In the genomic region with DNA sequence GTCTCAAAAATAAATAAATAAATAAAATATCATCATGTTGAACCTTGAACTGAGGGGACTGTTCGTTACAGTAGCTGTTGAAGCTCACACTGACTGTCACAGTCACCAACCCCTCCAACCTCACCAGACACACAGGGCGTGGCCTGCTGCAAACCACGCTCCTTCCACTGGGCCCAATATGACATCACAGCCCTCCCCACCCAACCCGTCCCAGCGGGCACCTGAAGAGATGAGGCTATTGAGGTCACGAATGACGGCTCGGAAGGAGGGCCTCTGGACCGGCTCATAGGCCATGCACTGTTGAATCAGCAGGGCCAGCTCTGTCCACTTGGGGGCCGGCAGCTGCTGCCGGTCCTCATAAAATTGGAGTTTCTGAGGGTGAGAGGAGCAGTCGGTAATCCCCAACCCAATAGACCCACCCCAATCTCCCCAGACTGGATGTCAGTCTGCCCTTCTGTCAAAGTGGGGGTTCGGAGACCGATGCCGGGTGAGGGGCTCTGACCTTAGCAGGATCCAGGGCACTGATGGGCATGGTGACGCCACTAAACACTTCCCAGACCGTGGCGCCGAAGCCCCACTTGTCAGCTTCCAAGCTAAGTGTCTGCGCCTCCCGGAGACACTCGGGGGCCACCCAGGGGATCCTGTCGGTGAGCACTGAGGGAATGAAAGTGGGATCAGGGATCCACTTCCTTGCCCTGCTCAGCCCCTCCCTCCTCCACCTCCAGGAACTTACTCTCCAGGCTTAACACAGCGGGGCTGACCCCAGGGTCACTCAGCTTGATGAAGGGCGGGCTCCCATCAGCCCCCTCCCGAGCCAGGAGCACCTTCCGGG, we compare ENCODE assay signal across 15 cellular contexts. TPM values are rescaled to one million over a fixed set of nuclear protein-coding genes. Genes with fewer than 3 reads are reported as not detected.
A peak's percentile ranks its signal among the peaks of the same experiment; 100 is the strongest.
DNase-seq lines count a peak whose midpoint lies in the region; ATAC-seq, FAIRE-seq and TF ChIP-seq lines count a peak whose summit lies in the region.
"Had no signal": no experiment of that assay in that cellular context is flagged by ENCODE, and none has a peak within 500 bp of the region (broad histone marks: within the 10 kb centered on the region; RNA-seq: fewer than 3 reads in every experiment).

No MANE protein-coding gene starts in this region.

- peaks cover 17% of the 10 kb centered on the region for H3K36me3 Mint-ChIP-seq in endothelial cell (ENCODE audit: low read depth, unreplicated experiment)

- no peak for FAIRE-seq in HepG2 (lab: Jason Lieb, UNC)
- FAIRE-seq: kidney had no signal

- H3K27me3 Mint-ChIP-seq in endothelial cell (ENCODE audit: unreplicated experiment), result peaks cover 8% of the 10 kb centered on the region

- 85% methylated on average over 19 of the region's 27 CpGs for WGBS in HepG2 (ENCODE audit: low lambda C conversion rate)
- WGBS in right lobe of liver (ENCODE audit: insufficient coverage, low coverage, low lambda C conversion rate, missing lambda C conversion rate), result 32% methylated on average over 10 of the region's 27 CpGs

- in situ Hi-C loops in HepG2 (cut with HindIII; ENCODE audit: extremely low pct_ligation_motif_present, low pct_unique_long_range_greater_than_20kb), result no loop called here

- no peak overlapping the region for H3K4me3 Mint-ChIP-seq in endothelial cell (ENCODE audit: unreplicated experiment)

- TF ChIP-seq CTCF in HepG2 (CRISPR knock-in tag; IDR thresholded peaks at IDR 0.05) (no peak), right lobe of liver (IDR thresholded peaks at IDR 0.05) (no peak), HEK293 (tag by site-specific recombination; IDR thresholded peaks at IDR 0.05) (no peak), endothelial cell (IDR thresholded peaks at IDR 0.05; ENCODE audit: unreplicated experiment) (no peak), right atrium auricular region (IDR thresholded peaks at IDR 0.05) (no peak)

- H3K36me3 ChIP-seq in HepG2 (replicated peaks in 1 of 2; ENCODE audit: control insufficient read depth in 1 of 2, insufficient read depth in 2 of 2, low read length in 2 of 2) (peaks cover 2 to 4% of the 10 kb centered on the region in 2 experiments; a peak in 3 of 5 replicates), right lobe of liver (no peaks in the 10 kb centered on the region), HEK293 (ENCODE audit: control insufficient read depth in 2 of 2, insufficient read depth in 1 of 2, low read length in 2 of 2) (no peaks in the 10 kb centered on the region), right atrium auricular region (no peaks in the 10 kb centered on the region)

- no peak for TF ChIP-seq RAD21 in HepG2 (CRISPR knock-in tag; IDR thresholded peaks at IDR 0.05)

- no peak overlapping the region for H3K9ac ChIP-seq in HepG2 (ENCODE audit: insufficient read depth, low read depth, low read length)

- BruUV-seq in HepG2 (replicated peaks; lab: Mats Ljungman, UMichigan), result no TSS peak

- H3K79me2 ChIP-seq in HepG2 (ENCODE audit: insufficient read depth, low read length), result no peaks in the 10 kb centered on the region

- TF ChIP-seq EP300 in HepG2 (IDR thresholded peaks at IDR 0.05; ENCODE audit: low read depth in 2 of 2, low read length in 2 of 2), result no peak
- no peak for TF ChIP-seq EP300 in HepG2 (CRISPR knock-in tag; IDR thresholded peaks at IDR 0.05; ENCODE audit: borderline replicate concordance)

- H4K20me1 ChIP-seq in HepG2 (ENCODE audit: insufficient read depth, low read length), result no peaks in the 10 kb centered on the region

- no peak for TF ChIP-seq POLR2A in HepG2 (IDR thresholded peaks at IDR 0.05; ENCODE audit: insufficient read depth in 1 of 2, low read depth in 2 of 2, low read length in 2 of 2)
- no peak for TF ChIP-seq POLR2A in right lobe of liver (IDR thresholded peaks at IDR 0.05)

- H3K4me2 ChIP-seq in HepG2 (ENCODE audit: low read depth, low read length), result no peak overlapping the region

- H3K27me3 ChIP-seq in HepG2 (ENCODE audit: control insufficient read depth in 1 of 2, insufficient read depth in 2 of 2, low read length in 2 of 2) (no peaks in the 10 kb centered on the region), right lobe of liver (no peaks in the 10 kb centered on the region), right atrium auricular region (peaks cover 0 to 7% of the 10 kb centered on the region in 2 donors)

- peaks cover 5% of the 10 kb centered on the region for H3K4me1 Mint-ChIP-seq in endothelial cell (ENCODE audit: unreplicated experiment)

- H3K4me1 ChIP-seq in HepG2 (ENCODE audit: insufficient read depth, low read length), result no peaks in the 10 kb centered on the region
- no peaks in the 10 kb centered on the region for H3K4me1 ChIP-seq in right lobe of liver
- no peaks in the 10 kb centered on the region for H3K4me1 ChIP-seq in HEK293 (ENCODE audit: control insufficient read depth, insufficient read depth, low read length)
- peaks cover 0 to 19% of the 10 kb centered on the region in 2 donors for H3K4me1 ChIP-seq in right atrium auricular region

- DNase-seq in HepG2 (ENCODE audit: low spot score) (no peak), right lobe of liver (no peak), ecto neural progenitor cell (ENCODE audit: low spot score) (peak; percentile 68), endothelial cell (ENCODE audit: low spot score) (no peak), cardiac septum (ENCODE audit: low spot score) (no peak), right atrium auricular region (ENCODE audit: low spot score) (no peak)
- no peak for DNase-seq in stimulated activated CD4-positive, alpha-beta T cell treated with anti-CD3 and anti-CD28 coated beads, Interleukin-4, amount 100 ng/mL, for 24 hours
- DNase-seq: C1 segment of cervical spinal cord, head of caudate nucleus, kidney, NCI-H2171 treated with DMSO at 0.1 percent for 48 hours, substantia nigra had no signal

- H3K4me3 ChIP-seq in HepG2 (replicated peaks in 1 of 3; ENCODE audit: insufficient read depth in 1 of 3, low read depth in 2 of 3, low read length in 3 of 3) (no peak overlapping the region), right lobe of liver (no peak overlapping the region), HEK293 (ENCODE audit: low read depth, low read length) (no peak overlapping the region), right atrium auricular region (no peak overlapping the region)

- intact Hi-C loops in HepG2 (cut with micrococcal nuclease; ENCODE audit: unreplicated experiment), result loop anchor here (2.0 kb wide), 1 partner anchor 20 kb away; no protein-coding TSS in a partner anchor
- intact Hi-C loops in right lobe of liver (cut with DNase I), result no loop called here
- intact Hi-C loops in cardiac septum (cut with DNase I), result no loop called here

- no peak overlapping the region for H3K27ac ChIP-seq in HepG2 (ENCODE audit: extremely low read length, insufficient read depth, low read length)
- no peak overlapping the region for H3K27ac ChIP-seq in right lobe of liver
- no peak overlapping the region for H3K27ac ChIP-seq in HEK293 (ENCODE audit: extremely low read depth, low read depth, low read length)
- H3K27ac ChIP-seq in right atrium auricular region, result no peak overlapping the region

- H2AFZ ChIP-seq in HepG2 (ENCODE audit: low read length), result no peak overlapping the region

- POLR2A ChIA-PET in HepG2 (lab: Yijun Ruan, JAX), result interaction anchor here (0.6 kb wide), 1 partner anchor 10 kb away, joined by 3 read pairs; no protein-coding TSS in a partner anchor
- POLR2A ChIA-PET in HEK293 (lab: Yijun Ruan, JAX), result interaction anchor here (1.7 kb wide), 1 partner anchor 25 kb away, joined by 4 read pairs; a partner anchor contains a TSS

- H3K9me3 Mint-ChIP-seq in endothelial cell (ENCODE audit: unreplicated experiment), result no peaks in the 10 kb centered on the region

- H3K27ac Mint-ChIP-seq in endothelial cell (ENCODE audit: unreplicated experiment), result no peak overlapping the region

- ATAC-seq in HepG2, result peak; percentile 64
- no peak for ATAC-seq in right lobe of liver

- H3K9me3 ChIP-seq in HepG2 (ENCODE audit: low read length), result no peaks in the 10 kb centered on the region
- H3K9me3 ChIP-seq in right lobe of liver, result no peaks in the 10 kb centered on the region
- H3K9me3 ChIP-seq in HEK293 (ENCODE audit: control insufficient read depth, insufficient read depth, low read depth, low read length), result no peaks in the 10 kb centered on the region
- no peaks in the 10 kb centered on the region for H3K9me3 ChIP-seq in right atrium auricular region

- CTCF ChIA-PET in HepG2 (lab: Yijun Ruan, JAX; ENCODE audit: low intra/inter-chr PET ratio, low total read pairs) (no interaction called here), HEK293 (lab: Yijun Ruan, JAX) (interaction anchor here (0.5 to 1.2 kb wide), 4 partner anchors 22 to 436 kb away, joined by 3 to 6 read pairs (median 4); a partner anchor contains a TSS)

RNA-seq across cellular contexts. Expression of a gene that starts 13.2 kb away (rescaled TPM):
- total RNA-seq in HepG2 (2016; rRNA removed; fragmentation: Illumina TruSeq; extraction: Trizol) (2.8 and 3.4 TPM in 2 replicates), right lobe of liver (1 to 10 TPM; 1.1 to 5.5 (median 2.3) TPM), endothelial cell (ENCODE audit: unreplicated experiment) (30.9 TPM), cardiac septum (6.2 TPM), right atrium auricular region (1 to 10 TPM in 1 of 2 donors, under 1 TPM in 1; 0.93 to 4.0 TPM)
- 1.2 and 1.3 TPM in 2 replicates for total RNA-seq in HepG2 (2016; cell fraction: cytosol; rRNA removed; fragmentation: Illumina TruSeq; extraction: Trizol; ENCODE audit: low read depth)
- 2.5 and 3.4 TPM in 2 replicates for total RNA-seq in HepG2 (2016; cell fraction: insoluble cytoplasmic fraction; rRNA removed; fragmentation: Illumina TruSeq; extraction: Trizol)
- total RNA-seq in HepG2 (2016; cell fraction: membrane; rRNA removed; fragmentation: Illumina TruSeq; extraction: Trizol), result 0.72 and 1.3 TPM in 2 replicates
- total RNA-seq in HepG2 (2016; cell fraction: nucleus; rRNA removed; fragmentation: Illumina TruSeq; extraction: Trizol), result 4.4 and 4.8 TPM in 2 replicates
- 18.6 and 30.1 TPM in 2 replicates for polyA plus RNA-seq in HepG2 (2011; rRNA removed)
- polyA plus RNA-seq in HepG2 (2011; cell fraction: cytosol; rRNA removed), result 8.8 and 10.2 TPM in 2 replicates
- polyA plus RNA-seq in HepG2 (2011; cell fraction: nucleus; rRNA removed), result 106 and 107 TPM in 2 replicates
- polyA plus RNA-seq in HepG2 (2012), result 6.1 and 10.2 TPM in 2 replicates
- 0.15 and 0.17 TPM in 2 replicates for polyA plus RNA-seq in HepG2 (2016; cell fraction: cytosol; fragmentation: Illumina TruSeq; extraction: Trizol; ENCODE audit: low read depth)
- polyA plus RNA-seq in HepG2 (2016; cell fraction: insoluble cytoplasmic fraction; fragmentation: Illumina TruSeq; extraction: Trizol; ENCODE audit: low read depth), result 1.3 and 1.7 TPM in 2 replicates
- polyA plus RNA-seq in HepG2 (2016; cell fraction: membrane; fragmentation: Illumina TruSeq; extraction: Trizol; ENCODE audit: low read depth), result 0.35 and 0.45 TPM in 2 replicates
- polyA plus RNA-seq in HepG2 (2016; cell fraction: nucleus; fragmentation: Illumina TruSeq; extraction: Trizol; ENCODE audit: insufficient read depth, low read depth), result 10.2 and 12.3 TPM in 2 replicates
- 1.7 and 37.2 TPM in 2 replicates for polyA minus RNA-seq in HepG2 (2011; rRNA and poly(A)+ RNA removed; ENCODE audit: low replicate concordance)
- 13.1 and 19.0 TPM in 2 replicates for polyA minus RNA-seq in HepG2 (2011; cell fraction: cytosol; rRNA and poly(A)+ RNA removed)
- 23.9 and 29.3 TPM in 2 replicates for polyA minus RNA-seq in HepG2 (2011; cell fraction: nucleus; rRNA and poly(A)+ RNA removed)

RNA-seq across cellular contexts. Expression of a gene that starts 13.2 kb away (rescaled TPM):
- total RNA-seq in HepG2 (2016; rRNA removed; fragmentation: Illumina TruSeq; extraction: Trizol) (not detected in 2 replicates), right lobe of liver (not detected), endothelial cell (ENCODE audit: unreplicated experiment) (0.36 TPM), cardiac septum (not detected), right atrium auricular region (not detected)
- not detected in 2 replicates for total RNA-seq in HepG2 (2016; cell fraction: cytosol; rRNA removed; fragmentation: Illumina TruSeq; extraction: Trizol; ENCODE audit: low read depth)
- total RNA-seq in HepG2 (2016; cell fraction: insoluble cytoplasmic fraction; rRNA removed; fragmentation: Illumina TruSeq; extraction: Trizol), result not detected in 2 replicates
- total RNA-seq in HepG2 (2016; cell fraction: membrane; rRNA removed; fragmentation: Illumina TruSeq; extraction: Trizol), result not detected in 2 replicates
- total RNA-seq in HepG2 (2016; cell fraction: nucleus; rRNA removed; fragmentation: Illumina TruSeq; extraction: Trizol), result not detected in 2 replicates
- 0.30 and 0.44 TPM in 2 replicates for polyA plus RNA-seq in HepG2 (2011; rRNA removed)
- polyA plus RNA-seq in HepG2 (2011; cell fraction: cytosol; rRNA removed), result 0.21 TPM in 1 of 2 replicates, not detected in the other
- 1.2 and 1.5 TPM in 2 replicates for polyA plus RNA-seq in HepG2 (2011; cell fraction: nucleus; rRNA removed)
- 0.23 and 0.35 TPM in 2 replicates for polyA plus RNA-seq in HepG2 (2012)
- polyA plus RNA-seq in HepG2 (2016; cell fraction: cytosol; fragmentation: Illumina TruSeq; extraction: Trizol; ENCODE audit: low read depth), result not detected in 2 replicates
- polyA plus RNA-seq in HepG2 (2016; cell fraction: insoluble cytoplasmic fraction; fragmentation: Illumina TruSeq; extraction: Trizol; ENCODE audit: low read depth), result not detected in 2 replicates
- polyA plus RNA-seq in HepG2 (2016; cell fraction: membrane; fragmentation: Illumina TruSeq; extraction: Trizol; ENCODE audit: low read depth), result not detected in 2 replicates
- not detected in 2 replicates for polyA plus RNA-seq in HepG2 (2016; cell fraction: nucleus; fragmentation: Illumina TruSeq; extraction: Trizol; ENCODE audit: insufficient read depth, low read depth)
- polyA minus RNA-seq in HepG2 (2011; rRNA and poly(A)+ RNA removed; ENCODE audit: low replicate concordance), result 0.88 TPM in 1 of 2 replicates, not detected in the other
- polyA minus RNA-seq in HepG2 (2011; cell fraction: cytosol; rRNA and poly(A)+ RNA removed), result not detected in 2 replicates
- not detected in 2 replicates for polyA minus RNA-seq in HepG2 (2011; cell fraction: nucleus; rRNA and poly(A)+ RNA removed)
- total RNA-seq: Daoy, epithelial cell of proximal tubule, kidney had no signal

RNA-seq across cellular contexts. Expression of a gene that starts 25.1 kb away (rescaled TPM):
- total RNA-seq in HepG2 (2016; rRNA removed; fragmentation: Illumina TruSeq; extraction: Trizol) (1,471 and 1,490 TPM in 2 replicates), right lobe of liver (100 to 1,000 TPM; 449 to 778 (median 494) TPM), endothelial cell (ENCODE audit: unreplicated experiment) (2,048 TPM), cardiac septum (669 TPM), right atrium auricular region (100 to 1,000 TPM; 496 to 916 TPM)
- total RNA-seq in HepG2 (2016; cell fraction: cytosol; rRNA removed; fragmentation: Illumina TruSeq; extraction: Trizol; ENCODE audit: low read depth), result 3,356 and 3,471 TPM in 2 replicates
- 1,484 and 1,563 TPM in 2 replicates for total RNA-seq in HepG2 (2016; cell fraction: insoluble cytoplasmic fraction; rRNA removed; fragmentation: Illumina TruSeq; extraction: Trizol)
- total RNA-seq in HepG2 (2016; cell fraction: membrane; rRNA removed; fragmentation: Illumina TruSeq; extraction: Trizol), result 4,403 and 4,828 TPM in 2 replicates
- total RNA-seq in HepG2 (2016; cell fraction: nucleus; rRNA removed; fragmentation: Illumina TruSeq; extraction: Trizol), result 550 and 622 TPM in 2 replicates
- 2,004 and 2,232 TPM in 2 replicates for polyA plus RNA-seq in HepG2 (2011; rRNA removed)
- 2,519 and 3,516 TPM in 2 replicates for polyA plus RNA-seq in HepG2 (2011; cell fraction: cytosol; rRNA removed)
- polyA plus RNA-seq in HepG2 (2011; cell fraction: nucleus; rRNA removed), result 865 and 944 TPM in 2 replicates
- polyA plus RNA-seq in HepG2 (2012), result 2,311 and 3,663 TPM in 2 replicates
- 5,329 and 5,962 TPM in 2 replicates for polyA plus RNA-seq in HepG2 (2016; cell fraction: cytosol; fragmentation: Illumina TruSeq; extraction: Trizol; ENCODE audit: low read depth)
- 2,198 and 2,250 TPM in 2 replicates for polyA plus RNA-seq in HepG2 (2016; cell fraction: insoluble cytoplasmic fraction; fragmentation: Illumina TruSeq; extraction: Trizol; ENCODE audit: low read depth)
- polyA plus RNA-seq in HepG2 (2016; cell fraction: membrane; fragmentation: Illumina TruSeq; extraction: Trizol; ENCODE audit: low read depth), result 6,513 and 6,759 TPM in 2 replicates
- 1,298 and 1,347 TPM in 2 replicates for polyA plus RNA-seq in HepG2 (2016; cell fraction: nucleus; fragmentation: Illumina TruSeq; extraction: Trizol; ENCODE audit: insufficient read depth, low read depth)
- 547 and 652 TPM in 2 replicates for polyA minus RNA-seq in HepG2 (2011; rRNA and poly(A)+ RNA removed; ENCODE audit: low replicate concordance)
- polyA minus RNA-seq in HepG2 (2011; cell fraction: cytosol; rRNA and poly(A)+ RNA removed), result 819 and 843 TPM in 2 replicates
- 236 and 251 TPM in 2 replicates for polyA minus RNA-seq in HepG2 (2011; cell fraction: nucleus; rRNA and poly(A)+ RNA removed)

RNA-seq across cellular contexts. Expression of a gene that starts 37.2 kb away (rescaled TPM):
- total RNA-seq in HepG2 (2016; rRNA removed; fragmentation: Illumina TruSeq; extraction: Trizol), result not detected in 2 replicates
- total RNA-seq in HepG2 (2016; cell fraction: cytosol; rRNA removed; fragmentation: Illumina TruSeq; extraction: Trizol; ENCODE audit: low read depth), result not detected in 2 replicates
- not detected in 2 replicates for total RNA-seq in HepG2 (2016; cell fraction: insoluble cytoplasmic fraction; rRNA removed; fragmentation: Illumina TruSeq; extraction: Trizol)
- total RNA-seq in HepG2 (2016; cell fraction: membrane; rRNA removed; fragmentation: Illumina TruSeq; extraction: Trizol), result not detected in 2 replicates
- total RNA-seq in HepG2 (2016; cell fraction: nucleus; rRNA removed; fragmentation: Illumina TruSeq; extraction: Trizol), result not detected in 2 replicates
- polyA plus RNA-seq in HepG2 (2011; rRNA removed), result not detected in 2 replicates
- polyA plus RNA-seq in HepG2 (2011; cell fraction: cytosol; rRNA removed), result not detected in 2 replicates
- not detected in 2 replicates for polyA plus RNA-seq in HepG2 (2011; cell fraction: nucleus; rRNA removed)
- not detected in 2 replicates for polyA plus RNA-seq in HepG2 (2012)
- not detected in 2 replicates for polyA plus RNA-seq in HepG2 (2016; cell fraction: cytosol; fragmentation: Illumina TruSeq; extraction: Trizol; ENCODE audit: low read depth)
- not detected in 2 replicates for polyA plus RNA-seq in HepG2 (2016; cell fraction: insoluble cytoplasmic fraction; fragmentation: Illumina TruSeq; extraction: Trizol; ENCODE audit: low read depth)
- polyA plus RNA-seq in HepG2 (2016; cell fraction: membrane; fragmentation: Illumina TruSeq; extraction: Trizol; ENCODE audit: low read depth), result not detected in 2 replicates
- polyA plus RNA-seq in HepG2 (2016; cell fraction: nucleus; fragmentation: Illumina TruSeq; extraction: Trizol; ENCODE audit: insufficient read depth, low read depth), result not detected in 2 replicates
- polyA minus RNA-seq in HepG2 (2011; rRNA and poly(A)+ RNA removed; ENCODE audit: low replicate concordance), result 0.06 and 0.09 TPM in 2 replicates
- polyA minus RNA-seq in HepG2 (2011; cell fraction: cytosol; rRNA and poly(A)+ RNA removed), result not detected in 2 replicates
- not detected in 2 replicates for polyA minus RNA-seq in HepG2 (2011; cell fraction: nucleus; rRNA and poly(A)+ RNA removed)
- total RNA-seq in right lobe of liver, result not detected
- total RNA-seq in endothelial cell (ENCODE audit: unreplicated experiment), result not detected
- total RNA-seq in cardiac septum, result not detected
- total RNA-seq in right atrium auricular region, result not detected
- total RNA-seq: Daoy, epithelial cell of proximal tubule had no signal

RNA-seq across cellular contexts. Expression of a gene that starts 39.6 kb away (rescaled TPM):
- total RNA-seq in HepG2 (2016; rRNA removed; fragmentation: Illumina TruSeq; extraction: Trizol) (0.48 and 0.86 TPM in 2 replicates), right lobe of liver (10 to 100 TPM in 2 of 6 experiments, 1 to 10 TPM in 3, under 1 TPM in 1; 0.26 to 13.6 (median 3.1) TPM), endothelial cell (ENCODE audit: unreplicated experiment) (0.77 TPM), cardiac septum (not detected), right atrium auricular region (not detected)
- 0.18 and 0.40 TPM in 2 replicates for total RNA-seq in HepG2 (2016; cell fraction: cytosol; rRNA removed; fragmentation: Illumina TruSeq; extraction: Trizol; ENCODE audit: low read depth)
- 0.36 and 1.2 TPM in 2 replicates for total RNA-seq in HepG2 (2016; cell fraction: insoluble cytoplasmic fraction; rRNA removed; fragmentation: Illumina TruSeq; extraction: Trizol)
- 0.38 and 0.43 TPM in 2 replicates for total RNA-seq in HepG2 (2016; cell fraction: membrane; rRNA removed; fragmentation: Illumina TruSeq; extraction: Trizol)
- 1.0 and 1.3 TPM in 2 replicates for total RNA-seq in HepG2 (2016; cell fraction: nucleus; rRNA removed; fragmentation: Illumina TruSeq; extraction: Trizol)
- 4.0 and 8.6 TPM in 2 replicates for polyA plus RNA-seq in HepG2 (2011; rRNA removed)
- polyA plus RNA-seq in HepG2 (2011; cell fraction: cytosol; rRNA removed), result 4.2 and 6.3 TPM in 2 replicates
- 3.5 and 4.5 TPM in 2 replicates for polyA plus RNA-seq in HepG2 (2011; cell fraction: nucleus; rRNA removed)
- polyA plus RNA-seq in HepG2 (2012), result 9.1 and 10.5 TPM in 2 replicates
- 0.10 and 0.18 TPM in 2 replicates for polyA plus RNA-seq in HepG2 (2016; cell fraction: cytosol; fragmentation: Illumina TruSeq; extraction: Trizol; ENCODE audit: low read depth)
- polyA plus RNA-seq in HepG2 (2016; cell fraction: insoluble cytoplasmic fraction; fragmentation: Illumina TruSeq; extraction: Trizol; ENCODE audit: low read depth), result 0.61 and 0.62 TPM in 2 replicates
- 0.29 and 0.35 TPM in 2 replicates for polyA plus RNA-seq in HepG2 (2016; cell fraction: membrane; fragmentation: Illumina TruSeq; extraction: Trizol; ENCODE audit: low read depth)
- polyA plus RNA-seq in HepG2 (2016; cell fraction: nucleus; fragmentation: Illumina TruSeq; extraction: Trizol; ENCODE audit: insufficient read depth, low read depth), result 1.8 and 2.3 TPM in 2 replicates
- 2.7 and 11.1 TPM in 2 replicates for polyA minus RNA-seq in HepG2 (2011; rRNA and poly(A)+ RNA removed; ENCODE audit: low replicate concordance)
- 3.0 and 4.7 TPM in 2 replicates for polyA minus RNA-seq in HepG2 (2011; cell fraction: cytosol; rRNA and poly(A)+ RNA removed)
- 1.8 and 3.1 TPM in 2 replicates for polyA minus RNA-seq in HepG2 (2011; cell fraction: nucleus; rRNA and poly(A)+ RNA removed)
